1 cellular context compared by ENCODE assay signal in genomic region chr5:78597068-78597857, GRCh38.
TF ChIP-seq lines count a peak whose summit lies in the region.

No MANE protein-coding gene starts in this region.

TF ChIP-seq in endothelial cell of umbilical vein, 7 proteins besides CTCF, POLR2A, EP300 and RAD21:
- TF ChIP-seq MYC (IDR thresholded peaks at IDR 0.05; ENCODE audit: low read depth, low read length) (no peak), JUN (IDR thresholded peaks at IDR 0.05; ENCODE audit: borderline replicate concordance, insufficient read depth, insufficient read length, low read depth) (peak; percentile 45), POLR2AphosphoS5 (IDR thresholded peaks at IDR 0.05; ENCODE audit: insufficient read depth, low read depth, low read length) (no peak), EZH2 (IDR thresholded peaks at IDR 0.05; ENCODE audit: borderline replicate concordance, low read depth, low read length, severe bottlenecking) (no peak), FOS (IDR thresholded peaks at IDR 0.05; ENCODE audit: borderline replicate concordance, insufficient read depth, low read length) (peak; percentile 45)
